Comparison of ENCODE assay signal across 17 cellular contexts in the genomic region with DNA sequence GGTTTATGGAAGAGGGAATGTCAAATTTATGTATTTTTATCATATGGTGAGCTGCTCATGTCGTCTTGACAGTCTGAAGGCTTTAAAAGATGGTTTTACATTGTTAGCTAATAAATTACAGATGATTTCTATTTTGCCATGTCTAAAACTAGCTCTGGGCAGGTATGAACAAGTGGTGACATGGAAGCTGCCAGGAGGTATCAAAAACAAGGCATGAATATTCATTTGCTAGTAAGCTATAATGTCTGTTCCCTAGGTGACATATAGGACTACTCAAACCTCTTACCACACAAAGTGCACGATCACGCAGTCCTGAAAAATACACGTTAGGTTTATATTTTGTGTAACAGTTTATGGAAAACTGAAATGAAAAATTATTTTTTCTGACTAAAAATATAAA. TPM values are rescaled to one million over a fixed set of nuclear protein-coding genes. Genes with fewer than 3 reads are reported as not detected.
"Had no signal": no experiment of that assay in that cellular context is flagged by ENCODE, and none has a peak within 500 bp of the region (broad histone marks: within the 10 kb centered on the region; RNA-seq: fewer than 3 reads in every experiment).

No MANE protein-coding gene starts in this region.

- FAIRE-seq: colon had no signal

- H3K4me1 ChIP-seq: heart left ventricle, transverse colon, vagina had no signal

- H3K27me3 ChIP-seq: heart left ventricle, suprapubic skin, transverse colon, vagina had no signal

- DNase-seq: activated CD4-positive, alpha-beta memory T cell treated with anti-CD3 and anti-CD28 coated beads, Interleukin-2, amount 10 ng/mL, durations not matched to agents 7 days and 5 days; activated CD4-positive, alpha-beta T cell treated with anti-CD3 and anti-CD28 coated beads for 48 hours; activated CD4-positive, CD25-positive, alpha-beta regulatory T cell; activated CD8-positive, alpha-beta memory T cell treated with anti-CD3 and anti-CD28 coated beads, Interleukin-2, amount 10 ng/mL, durations not matched to agents 7 days and 5 days; endodermal cell; erythroblast; heart left ventricle; left ventricle myocardium superior; mucosa of descending colon; naive B cell; stimulated activated CD4-positive, alpha-beta T cell treated with anti-CD3 and anti-CD28 coated beads, Interleukin-2, amount 100 ng/mL, for 24 hours; stimulated activated naive CD4-positive, alpha-beta T cell treated with Interleukin-2 at 50 U/mL for 16 hours; T-helper 9 cell; transverse colon had no signal

- H3K27ac ChIP-seq: heart left ventricle, suprapubic skin, transverse colon, vagina had no signal

- H3K4me3 ChIP-seq: heart left ventricle, mucosa of descending colon, suprapubic skin, transverse colon, vagina had no signal

- H3K36me3 ChIP-seq: transverse colon had no signal

- ATAC-seq: activated CD8-positive, alpha-beta memory T cell treated with anti-CD3 and anti-CD28 coated beads, Interleukin-2, amount 10 ng/mL, durations not matched to agents 7 days and 5 days; left ventricle myocardium superior; mucosa of descending colon had no signal

- H3K9me3 ChIP-seq: heart left ventricle, mucosa of descending colon, suprapubic skin, transverse colon, vagina had no signal

RNA-seq across cellular contexts. Expression of a gene that starts 34.8 kb away (rescaled TPM):
- total RNA-seq: activated CD4-positive, alpha-beta memory T cell treated with anti-CD3 and anti-CD28 coated beads, Interleukin-2, amount 10 ng/mL, durations not matched to agents 7 days and 5 days had no signal
